ENCODE assay signal across 17 cellular contexts in genomic region chr15:69548771-69549170, GRCh38.
DNase-seq lines count a peak whose midpoint lies in the region; ATAC-seq and TF ChIP-seq lines count a peak whose summit lies in the region.
"Had no signal": no experiment of that assay in that cellular context is flagged by ENCODE, and none has a peak within 500 bp of the region (broad histone marks: within the 10 kb centered on the region; RNA-seq: fewer than 3 reads in every experiment).

No MANE protein-coding gene starts in this region.

- no peak for TF ChIP-seq CTCF in ascending aorta (IDR thresholded peaks at IDR 0.05)

- H3K27me3 Mint-ChIP-seq in activated CD4-positive, alpha-beta T cell treated with anti-CD3 and anti-CD28 coated beads, Interleukin-2, amount 10 ng/mL, durations not matched to agents 24 days and 14 days: peaks cover 17% of the 10 kb centered on the region

- H2AK5ac ChIP-seq in mesendoderm (ENCODE audit: low read length): no peak overlapping the region

- no peaks in the 10 kb centered on the region for H3K4me1 Mint-ChIP-seq in activated CD4-positive, alpha-beta T cell treated with anti-CD3 and anti-CD28 coated beads, Interleukin-2, amount 10 ng/mL, durations not matched to agents 24 days and 14 days
- H3K4me1 Mint-ChIP-seq: CD4-positive, CD25-positive, alpha-beta regulatory T cell; IgD-negative memory B cell had no signal

- H3K18ac ChIP-seq in mesendoderm (ENCODE audit: low read length): no peak overlapping the region

- no peak overlapping the region for H3K4ac ChIP-seq in mesendoderm (ENCODE audit: low read depth, low read length)

- H3K23ac ChIP-seq in mesendoderm (ENCODE audit: low read length): no peak overlapping the region

- H3K27ac ChIP-seq in BLaER1 treated with 17β-estradiol and CSF1 and Interleukin-3, amounts not matched to agents 10 nM and 100 nM: no peak overlapping the region
- H3K27ac ChIP-seq in ascending aorta (peak overlapping the region; percentile 19 to 31), mesendoderm (ENCODE audit: low read depth, low read length) (no peak overlapping the region)
- H3K27ac ChIP-seq: A549, PC-9 had no signal

- H3K9me3 ChIP-seq in BLaER1 treated with 17β-estradiol and CSF1 and Interleukin-3, amounts not matched to agents 10 nM and 100 nM (replicated peaks in 1 of 11): peaks cover 17 to 26% (median 21%) of the 10 kb centered on the region in 11 experiments
- H3K9me3 ChIP-seq in ascending aorta: peaks cover 0 to 6% of the 10 kb centered on the region in 2 donors

- no peak overlapping the region for H3K56ac ChIP-seq in mesendoderm (ENCODE audit: low read length)

- no peak overlapping the region for H3K27ac Mint-ChIP-seq in activated CD4-positive, alpha-beta T cell treated with anti-CD3 and anti-CD28 coated beads, Interleukin-2, amount 10 ng/mL, durations not matched to agents 24 days and 14 days
- H3K27ac Mint-ChIP-seq: CD4-positive, CD25-positive, alpha-beta regulatory T cell; GM23338; IgD-negative memory B cell had no signal

- no peaks in the 10 kb centered on the region for H3K36me3 Mint-ChIP-seq in activated CD4-positive, alpha-beta T cell treated with anti-CD3 and anti-CD28 coated beads, Interleukin-2, amount 10 ng/mL, durations not matched to agents 24 days and 14 days (ENCODE audit: low read depth)
- H3K36me3 Mint-ChIP-seq: CD4-positive, CD25-positive, alpha-beta regulatory T cell had no signal

- H3K9me3 Mint-ChIP-seq in activated CD4-positive, alpha-beta T cell treated with anti-CD3 and anti-CD28 coated beads, Interleukin-2, amount 10 ng/mL, durations not matched to agents 24 days and 14 days: peaks cover 13% of the 10 kb centered on the region

- H3K4me1 ChIP-seq in BLaER1 treated with 17β-estradiol and CSF1 and Interleukin-3, amounts not matched to agents 10 nM and 100 nM: peaks cover 0 to 30% (median 21%) of the 10 kb centered on the region in 10 experiments; a peak in 15 of 20 replicates
- H3K4me1 ChIP-seq in ascending aorta (no peaks in the 10 kb centered on the region), mesendoderm (ENCODE audit: control insufficient read depth, low read depth, low read length) (peaks cover 3% of the 10 kb centered on the region)

- H3K4me3 Mint-ChIP-seq in activated CD4-positive, alpha-beta T cell treated with anti-CD3 and anti-CD28 coated beads, Interleukin-2, amount 10 ng/mL, durations not matched to agents 24 days and 14 days: no peak overlapping the region
- H3K4me3 Mint-ChIP-seq: CD4-positive, CD25-positive, alpha-beta regulatory T cell; GM23338; IgD-negative memory B cell had no signal

- H2BK15ac ChIP-seq in mesendoderm (replicated peaks; ENCODE audit: low read depth): no peak overlapping the region

- peaks cover 0 to 15% (median 0%) of the 10 kb centered on the region in 11 experiments; a peak in 6 of 22 replicates for H3K27me3 ChIP-seq in BLaER1 treated with 17β-estradiol and CSF1 and Interleukin-3, amounts not matched to agents 10 nM and 100 nM
- H3K27me3 ChIP-seq in ascending aorta (no peaks in the 10 kb centered on the region), mesendoderm (ENCODE audit: insufficient read depth, low read length, poor library complexity) (no peaks in the 10 kb centered on the region)

- peak; percentile 95 for ATAC-seq in left ventricle myocardium superior
- ATAC-seq: A549, GM23338 had no signal

- H4K8ac ChIP-seq in mesendoderm (ENCODE audit: low read depth, low read length): no peak overlapping the region

- peak overlapping the region in 9 of 11 experiments; percentile 1 to 83 (median 73); a peak in 17 of 22 replicates for H3K4me2 ChIP-seq in BLaER1 treated with 17β-estradiol and CSF1 and Interleukin-3, amounts not matched to agents 10 nM and 100 nM
- H3K4me2 ChIP-seq in mesendoderm (ENCODE audit: low read length): no peak overlapping the region
- H3K4me2 ChIP-seq: A549, GM23338, PC-9 had no signal

- no peak for DNase-seq in ascending aorta (ENCODE audit: low spot score in 2 of 2)
- DNase-seq in left ventricle myocardium superior: peak; percentile 40
- peak; percentile 34 for DNase-seq in renal cortical epithelial cell (ENCODE audit: low read depth)
- DNase-seq in mesendoderm: no peak
- no peak for DNase-seq in activated CD4-positive, alpha-beta T cell treated with anti-CD3 and anti-CD28 coated beads, Interleukin-2, amount 10 ng/mL, durations not matched to agents 24 days and 14 days
- no peak for DNase-seq in GM19238 (ENCODE audit: insufficient read length, low spot score)
- DNase-seq: Calu3; CD4-positive, CD25-positive, alpha-beta regulatory T cell; NCI-H1417; NCI-H2029 treated with DMSO at 0.1 percent for 48 hours; NCI-H2227 treated with DMSO at 0.1 percent for 48 hours; NCI-H526 treated with DMSO at 0.1 percent for 48 hours; PC-9 had no signal

- WGBS in mesendoderm (ENCODE audit: extremely low coverage, insufficient coverage, low lambda C conversion rate): no CpG with 5 or more reads among the region's 14 CpGs

- no peak overlapping the region for H3K4me3 ChIP-seq in BLaER1 treated with 17β-estradiol and CSF1 and Interleukin-3, amounts not matched to agents 10 nM and 100 nM
- no peak overlapping the region for H3K4me3 ChIP-seq in ascending aorta
- no peak overlapping the region for H3K4me3 ChIP-seq in mesendoderm (ENCODE audit: low read length)
- H3K4me3 ChIP-seq: A549, GM23338, PC-9 had no signal

- H2BK120ac ChIP-seq in mesendoderm (ENCODE audit: low read depth, low read length): no peak overlapping the region

- H3K79me1 ChIP-seq in mesendoderm (ENCODE audit: low read length): no peaks in the 10 kb centered on the region

- intact Hi-C loops in ascending aorta (cut with DNase I): no loop called here
- intact Hi-C loops in left ventricle myocardium superior (cut with micrococcal nuclease): no loop called here
- intact Hi-C loops in activated CD4-positive, alpha-beta T cell treated with anti-CD3 and anti-CD28 coated beads, Interleukin-2, amount 10 ng/mL, durations not matched to agents 24 days and 14 days (cut with micrococcal nuclease): no loop called here

- H3K79me2 ChIP-seq in mesendoderm (ENCODE audit: control insufficient read depth, insufficient read depth, low read length): no peaks in the 10 kb centered on the region

- H3K9ac ChIP-seq in BLaER1 treated with 17β-estradiol and CSF1 and Interleukin-3, amounts not matched to agents 10 nM and 100 nM: no peak overlapping the region
- no peak overlapping the region for H3K9ac ChIP-seq in mesendoderm (ENCODE audit: low read length)

- H3K36me3 ChIP-seq in BLaER1 treated with 17β-estradiol and CSF1 and Interleukin-3, amounts not matched to agents 10 nM and 100 nM: no peaks in the 10 kb centered on the region
- no peaks in the 10 kb centered on the region for H3K36me3 ChIP-seq in ascending aorta
- no peaks in the 10 kb centered on the region for H3K36me3 ChIP-seq in mesendoderm (ENCODE audit: control insufficient read depth, insufficient read depth, low read length)

- H4K20me1 ChIP-seq in BLaER1 treated with 17β-estradiol and CSF1 and Interleukin-3, amounts not matched to agents 10 nM and 100 nM: no peaks in the 10 kb centered on the region

- no peak overlapping the region for H2BK5ac ChIP-seq in mesendoderm (ENCODE audit: low read length)

- no peak overlapping the region for H4K5ac ChIP-seq in mesendoderm (ENCODE audit: low read length)

Comparison
In these comparisons a context has a peak if more than half of its experiments do, and no peak if none do; other contexts are left out.
1. H3K27ac ChIP-seq: peak in ascending aorta (2 of 2); none in BLaER1 treated with 17β-estradiol and CSF1 and Interleukin-3, amounts not matched to agents 10 nM and 100 nM (0 of 11) and mesendoderm (single experiment).
2. DNase-seq: peak in left ventricle myocardium superior (single experiment) and renal cortical epithelial cell (single experiment); none in ascending aorta (0 of 2), mesendoderm (single experiment), activated CD4-positive, alpha-beta T cell treated with anti-CD3 and anti-CD28 coated beads, Interleukin-2, amount 10 ng/mL, durations not matched to agents 24 days and 14 days (single experiment) and GM19238 (single experiment).